ENCODE assay signal across 9 cellular contexts in the genomic region with DNA sequence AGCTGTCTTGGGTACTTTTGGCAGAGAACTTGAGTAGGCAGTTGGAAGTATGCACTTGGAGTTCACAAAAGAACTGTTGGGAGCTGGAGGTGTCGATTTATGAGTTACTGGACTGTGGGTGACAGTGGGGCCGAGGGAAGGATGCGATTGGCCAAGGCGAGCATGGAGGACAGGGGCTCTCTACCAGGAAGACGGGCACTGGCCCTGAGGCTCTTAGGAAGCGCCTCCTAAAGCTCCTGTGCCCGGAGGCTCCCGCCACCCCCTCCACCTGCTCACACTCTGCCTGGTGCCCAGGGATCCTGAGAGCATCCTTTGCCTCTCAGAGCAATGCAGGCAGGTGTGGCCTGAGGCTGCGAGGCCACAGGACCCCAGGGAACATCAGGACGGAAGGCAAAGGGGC.
DNase-seq lines count a peak whose midpoint lies in the region; TF ChIP-seq lines count a peak whose summit lies in the region.
"Had no signal": no experiment of that assay in that cellular context is flagged by ENCODE, and none has a peak within 500 bp of the region (broad histone marks: within the 10 kb centered on the region; RNA-seq: fewer than 3 reads in every experiment).

No MANE protein-coding gene starts in this region.

- H3K4me3 Mint-ChIP-seq in CD14-positive monocyte, result no peak overlapping the region
- no peak overlapping the region for H3K4me3 Mint-ChIP-seq in H9
- H3K4me3 Mint-ChIP-seq in brain, result no peak overlapping the region

- H3K4me1 Mint-ChIP-seq in CD14-positive monocyte, result peaks cover 49% of the 10 kb centered on the region
- peaks cover 12 to 17% of the 10 kb centered on the region in 2 experiments for H3K4me1 Mint-ChIP-seq in H9
- no peaks in the 10 kb centered on the region for H3K4me1 Mint-ChIP-seq in brain

- no peak overlapping the region for H3K4me2 ChIP-seq in H9 (ENCODE audit: insufficient read depth, insufficient read length, low read length)

- no peak overlapping the region for H3K4ac ChIP-seq in H9 (ENCODE audit: low read depth, low read length)

- H3K36me3 Mint-ChIP-seq in CD14-positive monocyte, result peaks cover 43 to 61% of the 10 kb centered on the region in 2 donors
- no peaks in the 10 kb centered on the region for H3K36me3 Mint-ChIP-seq in H9 (ENCODE audit: insufficient read depth in 1 of 3, low read depth in 3 of 3)
- H3K36me3 Mint-ChIP-seq in brain, result peaks cover 54% of the 10 kb centered on the region

- peak overlapping the region in 6 of 7 donors; percentile 19 to 90 (median 64) for H3K27ac Mint-ChIP-seq in CD14-positive monocyte
- peak overlapping the region in 2 of 3 experiments; percentile 1 to 15; a peak in 2 of 7 replicates for H3K27ac Mint-ChIP-seq in H9
- peak overlapping the region in 3 of 5 experiments; percentile 0 to 28 (median 25) for H3K27ac Mint-ChIP-seq in brain

- no peak overlapping the region; the same call in 1 of the 2 replicates for H3K14ac ChIP-seq in H9 (ENCODE audit: insufficient read depth, low read length)

- H3K9ac ChIP-seq in H9 (ENCODE audit: extremely low read depth, insufficient read length, low read length), result no peak overlapping the region

- no peak overlapping the region for H4K91ac ChIP-seq in H9 (ENCODE audit: insufficient read length, low read depth, low read length)

- no peak overlapping the region for H3K56ac ChIP-seq in H9 (ENCODE audit: insufficient read length, low read depth, low read length)

- no peaks in the 10 kb centered on the region for H4K20me1 ChIP-seq in H9 (ENCODE audit: control insufficient read depth, insufficient read depth, insufficient read length)

- in situ Hi-C loops in KBM-7 (cut with MboI; ENCODE audit: low pct_unique_long_range_greater_than_20kb, low sequenced_read_pairs), result no loop called here

- no peak for DNase-seq in CD14-positive monocyte (ENCODE audit: low spot score)
- DNase-seq in H9, result no peak
- peak; percentile 71 for DNase-seq in posterior vena cava (ENCODE audit: low spot score)
- DNase-seq in KBM-7, result no peak
- DNase-seq in SW480 (ENCODE audit: low spot score), result no peak
- no peak for DNase-seq in stimulated activated CD4-positive, alpha-beta T cell treated with anti-CD3 and anti-CD28 coated beads, Interleukin-1b, Interleukin-23, amount 100 ng/mL, for 48 hours
- DNase-seq in NCI-H146 (lab: John Stamatoyannopoulos, UW), result no peak
- DNase-seq: brain microvascular endothelial cell had no signal

- H2AK5ac ChIP-seq in H9 (ENCODE audit: insufficient read length, low read length), result no peak overlapping the region

- no peaks in the 10 kb centered on the region for H3K79me2 ChIP-seq in H9 (ENCODE audit: insufficient read depth, low read length)

- H3K23ac ChIP-seq in H9 (ENCODE audit: insufficient read length, low read depth, low read length), result no peak overlapping the region

- H3K27me3 Mint-ChIP-seq in CD14-positive monocyte (ENCODE audit: low read depth in 3 of 3), result peaks cover 0 to 1% (median 0%) of the 10 kb centered on the region in 3 donors
- H3K27me3 Mint-ChIP-seq in H9 (ENCODE audit: low read depth), result no peaks in the 10 kb centered on the region
- no peaks in the 10 kb centered on the region for H3K27me3 Mint-ChIP-seq in brain

- no peak overlapping the region for H3T11ph ChIP-seq in H9 (ENCODE audit: low read length)

- H2BK5ac ChIP-seq in H9 (ENCODE audit: insufficient read length, low read length), result no peak overlapping the region

- no peak overlapping the region for H2BK20ac ChIP-seq in H9 (ENCODE audit: low read depth, low read length, poor library complexity, severe bottlenecking)

- no peak overlapping the region for H2BK120ac ChIP-seq in H9 (ENCODE audit: low read depth, low read length, poor library complexity, severe bottlenecking)

- H2BK12ac ChIP-seq in H9 (ENCODE audit: insufficient read length, low read depth, low read length), result no peak overlapping the region

- H3K9me3 Mint-ChIP-seq in CD14-positive monocyte (no peaks in the 10 kb centered on the region), H9 (no peaks in the 10 kb centered on the region), brain (no peaks in the 10 kb centered on the region)

- no peak overlapping the region for H3K18ac ChIP-seq in H9 (ENCODE audit: insufficient read length, low read depth, low read length)

- H3K27me3 ChIP-seq in H9 (ENCODE audit: insufficient read depth, low read length), result no peaks in the 10 kb centered on the region
- H3K27me3 ChIP-seq: brain microvascular endothelial cell had no signal

- no CpG with 5 or more reads among the region's 10 CpGs for WGBS in H9 (ENCODE audit: extremely low coverage, insufficient read length, low lambda C conversion rate)

- no peaks in the 10 kb centered on the region for H3K79me1 ChIP-seq in H9 (ENCODE audit: insufficient read depth, low read depth, low read length, poor library complexity, severe bottlenecking)

- no peak overlapping the region for H2AFZ ChIP-seq in H9 (ENCODE audit: low read length)

- no peak for TF ChIP-seq CTCF in CD14-positive monocyte (IDR thresholded peaks at IDR 0.05)
- no peak for TF ChIP-seq CTCF in H9 (conservative IDR thresholded peaks at IDR 0.05)
- no peak for TF ChIP-seq CTCF in brain (conservative IDR thresholded peaks at IDR 0.05)

- H4K5ac ChIP-seq in H9 (ENCODE audit: insufficient read length, low read depth, low read length), result no peak overlapping the region

- H3K4me1 ChIP-seq in H9 (ENCODE audit: insufficient read depth, low read length), result no peaks in the 10 kb centered on the region; the same call in 1 of the 2 replicates

- H3K9me3 ChIP-seq in H9 (ENCODE audit: control insufficient read depth, low read depth, low read length), result no peaks in the 10 kb centered on the region

- H2BK15ac ChIP-seq in H9 (ENCODE audit: low read depth, low read length), result no peak overlapping the region

- no peak overlapping the region for H4K8ac ChIP-seq in H9 (replicated peaks; ENCODE audit: insufficient read length, low read depth, low read length)

- intact Hi-C loops in CD14-positive monocyte (cut with micrococcal nuclease), result loop anchor here in 1 of 2 donors (5.0 to 10.0 kb wide), 2 partner anchors 36 to 64 kb away; no protein-coding TSS in a partner anchor
- intact Hi-C loops in posterior vena cava (cut with DNase I), result loop anchor here in 1 of 2 donors (5.0 to 10.0 kb wide), 2 partner anchors 64 to 986 kb away; no protein-coding TSS in a partner anchor

- H3K23me2 ChIP-seq in H9 (ENCODE audit: insufficient read length, low read depth, low read length, poor library complexity, severe bottlenecking), result no peaks in the 10 kb centered on the region

- H3K27ac ChIP-seq in H9 (ENCODE audit: insufficient read length, low read depth, low read length), result no peak overlapping the region
- H3K27ac ChIP-seq: brain microvascular endothelial cell had no signal

Comparison
In these comparisons a context has a peak if more than half of its experiments do, and no peak if none do; other contexts are left out.
1. H3K27ac Mint-ChIP-seq: peak in every context shown above with its lines; median percentile 64 in CD14-positive monocyte; 25 in brain; 8 in H9.